In genomic region chr12:46585854-46586621, GRCh38 we compare ENCODE assay signal across 1 cellular context.
TF ChIP-seq lines count a peak whose summit lies in the region.

No MANE protein-coding gene starts in this region.

TF ChIP-seq in HepG2, 621 proteins besides CTCF, POLR2A, EP300 and RAD21 (continued from another document and continues in another):
- TF ChIP-seq, protein P1, sequence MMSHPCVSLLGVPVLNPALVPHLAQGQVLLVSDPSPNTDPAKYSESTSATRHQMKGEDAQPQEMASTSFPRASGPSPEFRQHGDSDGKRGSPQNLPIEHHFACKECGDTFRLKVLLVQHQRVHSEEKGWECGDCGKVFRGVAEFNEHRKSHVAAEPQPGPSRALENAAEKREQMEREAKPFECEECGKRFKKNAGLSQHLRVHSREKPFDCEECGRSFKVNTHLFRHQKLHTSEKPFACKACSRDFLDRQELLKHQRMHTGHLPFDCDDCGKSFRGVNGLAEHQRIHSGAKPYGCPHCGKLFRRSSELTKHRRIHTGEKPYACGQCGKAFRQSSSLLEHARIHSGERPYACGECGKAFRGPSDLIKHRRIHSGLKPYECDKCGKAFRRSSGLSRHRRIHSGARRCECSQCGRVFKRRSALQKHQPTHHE (CRISPR knock-in tag; IDR thresholded peaks at IDR 0.05; ENCODE audit: borderline replicate concordance): no peak
- TF ChIP-seq ZNF121 (CRISPR knock-in tag; IDR thresholded peaks at IDR 0.05) (no peak), ZSCAN12 (CRISPR knock-in tag; IDR thresholded peaks at IDR 0.05) (no peak), GPN1 (CRISPR knock-in tag; IDR thresholded peaks at IDR 0.05; ENCODE audit: borderline replicate concordance) (no peak), KLF15 (CRISPR knock-in tag; IDR thresholded peaks at IDR 0.05; ENCODE audit: borderline replicate concordance) (no peak), CEBPB (IDR thresholded peaks at IDR 0.05; ENCODE audit: borderline replicate concordance, low read depth, low read length) (no peak), ZNF207 (IDR thresholded peaks at IDR 0.05; ENCODE audit: borderline replicate concordance) (no peak), SP5 (CRISPR knock-in tag; IDR thresholded peaks at IDR 0.05; ENCODE audit: borderline replicate concordance, low read depth) (peak; percentile 96), YEATS2 (CRISPR knock-in tag; IDR thresholded peaks at IDR 0.05; ENCODE audit: borderline replicate concordance) (peak; percentile 67; the same call in 1 of the 2 replicates), ZNF225 (CRISPR knock-in tag; IDR thresholded peaks at IDR 0.05) (no peak), ZNF607 (CRISPR knock-in tag; IDR thresholded peaks at IDR 0.05; ENCODE audit: borderline replicate concordance) (no peak), DMTF1 (CRISPR knock-in tag; IDR thresholded peaks at IDR 0.05) (no peak), NFRKB (IDR thresholded peaks at IDR 0.05) (no peak), KDM4B (CRISPR knock-in tag; IDR thresholded peaks at IDR 0.05) (0 out of 2 replicates have a peak, but pooled peaks have one; percentile 49), ZSCAN20 (CRISPR knock-in tag; IDR thresholded peaks at IDR 0.05; ENCODE audit: borderline replicate concordance) (no peak), MAF1 (CRISPR knock-in tag; IDR thresholded peaks at IDR 0.05; ENCODE audit: borderline replicate concordance) (no peak), CBFB (CRISPR knock-in tag; IDR thresholded peaks at IDR 0.05) (no peak; the same call in 1 of the 2 replicates), TAF15 (IDR thresholded peaks at IDR 0.05; ENCODE audit: low read depth, low read length, poor library complexity, severe bottlenecking) (no peak), ZNF282 (IDR thresholded peaks at IDR 0.05; ENCODE audit: partially characterized antibody) (no peak), RERE (CRISPR knock-in tag; IDR thresholded peaks at IDR 0.05; ENCODE audit: low read depth) (peak; percentile 50; the same call in 1 of the 2 replicates), SRY (CRISPR knock-in tag; IDR thresholded peaks at IDR 0.05) (no peak), ZNF337 (CRISPR knock-in tag; IDR thresholded peaks at IDR 0.05; ENCODE audit: borderline replicate concordance, low read depth) (peak; percentile 81; the same call in 1 of the 2 replicates), HOMEZ (CRISPR knock-in tag; IDR thresholded peaks at IDR 0.05; ENCODE audit: low read depth) (peak; percentile 85; the same call in 1 of the 2 replicates), ZBTB7A (CRISPR knock-in tag; IDR thresholded peaks at IDR 0.05) (peak; percentile 31), ZFAT (CRISPR knock-in tag; conservative IDR thresholded peaks at IDR 0.05) (no peak), ZNF800 (CRISPR knock-in tag; IDR thresholded peaks at IDR 0.05) (no peak), ELF3 (CRISPR knock-in tag; IDR thresholded peaks at IDR 0.05) (peak; percentile 88), ZFP82 (CRISPR knock-in tag; IDR thresholded peaks at IDR 0.05; ENCODE audit: borderline replicate concordance) (no peak), ZBTB44 (CRISPR knock-in tag; IDR thresholded peaks at IDR 0.05) (no peak)
- TF ChIP-seq, protein P2, sequence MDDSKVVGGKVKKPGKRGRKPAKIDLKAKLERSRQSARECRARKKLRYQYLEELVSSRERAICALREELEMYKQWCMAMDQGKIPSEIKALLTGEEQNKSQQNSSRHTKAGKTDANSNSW (CRISPR knock-in tag; IDR thresholded peaks at IDR 0.05; ENCODE audit: borderline replicate concordance): no peak
- TF ChIP-seq, protein P3, sequence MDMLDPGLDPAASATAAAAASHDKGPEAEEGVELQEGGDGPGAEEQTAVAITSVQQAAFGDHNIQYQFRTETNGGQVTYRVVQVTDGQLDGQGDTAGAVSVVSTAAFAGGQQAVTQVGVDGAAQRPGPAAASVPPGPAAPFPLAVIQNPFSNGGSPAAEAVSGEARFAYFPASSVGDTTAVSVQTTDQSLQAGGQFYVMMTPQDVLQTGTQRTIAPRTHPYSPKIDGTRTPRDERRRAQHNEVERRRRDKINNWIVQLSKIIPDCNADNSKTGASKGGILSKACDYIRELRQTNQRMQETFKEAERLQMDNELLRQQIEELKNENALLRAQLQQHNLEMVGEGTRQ (IDR thresholded peaks at IDR 0.05; ENCODE audit: low read depth, low read length): no peak
- TF ChIP-seq, protein P3 (CRISPR knock-in tag; IDR thresholded peaks at IDR 0.05; ENCODE audit: borderline replicate concordance): no peak
- TF ChIP-seq, protein P4, sequence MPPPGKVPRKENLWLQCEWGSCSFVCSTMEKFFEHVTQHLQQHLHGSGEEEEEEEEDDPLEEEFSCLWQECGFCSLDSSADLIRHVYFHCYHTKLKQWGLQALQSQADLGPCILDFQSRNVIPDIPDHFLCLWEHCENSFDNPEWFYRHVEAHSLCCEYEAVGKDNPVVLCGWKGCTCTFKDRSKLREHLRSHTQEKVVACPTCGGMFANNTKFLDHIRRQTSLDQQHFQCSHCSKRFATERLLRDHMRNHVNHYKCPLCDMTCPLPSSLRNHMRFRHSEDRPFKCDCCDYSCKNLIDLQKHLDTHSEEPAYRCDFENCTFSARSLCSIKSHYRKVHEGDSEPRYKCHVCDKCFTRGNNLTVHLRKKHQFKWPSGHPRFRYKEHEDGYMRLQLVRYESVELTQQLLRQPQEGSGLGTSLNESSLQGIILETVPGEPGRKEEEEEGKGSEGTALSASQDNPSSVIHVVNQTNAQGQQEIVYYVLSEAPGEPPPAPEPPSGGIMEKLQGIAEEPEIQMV (CRISPR knock-in tag; IDR thresholded peaks at IDR 0.05; ENCODE audit: low read depth): peak; percentile 68; the same call in 1 of the 2 replicates
- TF ChIP-seq, protein P5, sequence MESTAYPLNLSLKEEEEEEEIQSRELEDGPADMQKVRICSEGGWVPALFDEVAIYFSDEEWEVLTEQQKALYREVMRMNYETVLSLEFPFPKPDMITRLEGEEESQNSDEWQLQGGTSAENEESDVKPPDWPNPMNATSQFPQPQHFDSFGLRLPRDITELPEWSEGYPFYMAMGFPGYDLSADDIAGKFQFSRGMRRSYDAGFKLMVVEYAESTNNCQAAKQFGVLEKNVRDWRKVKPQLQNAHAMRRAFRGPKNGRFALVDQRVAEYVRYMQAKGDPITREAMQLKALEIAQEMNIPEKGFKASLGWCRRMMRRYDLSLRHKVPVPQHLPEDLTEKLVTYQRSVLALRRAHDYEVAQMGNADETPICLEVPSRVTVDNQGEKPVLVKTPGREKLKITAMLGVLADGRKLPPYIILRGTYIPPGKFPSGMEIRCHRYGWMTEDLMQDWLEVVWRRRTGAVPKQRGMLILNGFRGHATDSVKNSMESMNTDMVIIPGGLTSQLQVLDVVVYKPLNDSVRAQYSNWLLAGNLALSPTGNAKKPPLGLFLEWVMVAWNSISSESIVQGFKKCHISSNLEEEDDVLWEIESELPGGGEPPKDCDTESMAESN (CRISPR knock-in tag; conservative IDR thresholded peaks at IDR 0.05): no peak
- TF ChIP-seq, protein P6, sequence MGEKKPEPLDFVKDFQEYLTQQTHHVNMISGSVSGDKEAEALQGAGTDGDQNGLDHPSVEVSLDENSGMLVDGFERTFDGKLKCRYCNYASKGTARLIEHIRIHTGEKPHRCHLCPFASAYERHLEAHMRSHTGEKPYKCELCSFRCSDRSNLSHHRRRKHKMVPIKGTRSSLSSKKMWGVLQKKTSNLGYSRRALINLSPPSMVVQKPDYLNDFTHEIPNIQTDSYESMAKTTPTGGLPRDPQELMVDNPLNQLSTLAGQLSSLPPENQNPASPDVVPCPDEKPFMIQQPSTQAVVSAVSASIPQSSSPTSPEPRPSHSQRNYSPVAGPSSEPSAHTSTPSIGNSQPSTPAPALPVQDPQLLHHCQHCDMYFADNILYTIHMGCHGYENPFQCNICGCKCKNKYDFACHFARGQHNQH (CRISPR knock-in tag; IDR thresholded peaks at IDR 0.05): peak; percentile 64; the same call in 1 of the 2 replicates
